Comparison of ENCODE assay signal across 14 cellular contexts in the genomic region with DNA sequence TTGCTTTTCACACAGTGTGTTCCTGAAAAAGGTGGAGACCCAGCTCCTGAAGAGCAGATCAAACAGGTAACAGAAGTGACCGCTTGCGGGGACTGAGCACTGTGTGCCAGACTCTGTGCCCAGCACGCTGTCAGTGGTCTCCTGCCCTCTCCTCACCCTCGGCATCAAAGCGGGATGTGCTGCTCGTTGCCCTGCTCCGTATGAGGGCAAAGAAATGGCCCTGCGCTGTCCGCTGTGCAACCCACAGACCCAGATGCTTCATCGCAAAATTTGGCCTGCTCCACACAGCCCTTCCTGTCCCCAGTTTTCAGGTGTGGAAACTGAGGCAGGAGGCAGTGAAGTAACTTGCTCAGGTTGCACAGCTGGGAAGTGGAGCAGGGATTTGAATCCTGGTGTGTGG. TPM values are rescaled to one million over a fixed set of nuclear protein-coding genes. Genes with fewer than 3 reads are reported as not detected.
DNase-seq lines count a peak whose midpoint lies in the region; ATAC-seq and TF ChIP-seq lines count a peak whose summit lies in the region.
"Had no signal": no experiment of that assay in that cellular context is flagged by ENCODE, and none has a peak within 500 bp of the region (broad histone marks: within the 10 kb centered on the region; RNA-seq: fewer than 3 reads in every experiment).

No MANE protein-coding gene starts in this region.

- H2AFZ ChIP-seq in Karpas-422 (ENCODE audit: low read length): no peak overlapping the region
- H2AFZ ChIP-seq: PC-9 had no signal

- H3K4me1 ChIP-seq in Karpas-422 (ENCODE audit: low read length): peaks cover 54% of the 10 kb centered on the region
- H3K4me1 ChIP-seq in prostate gland (replicated peaks): peaks cover 15% of the 10 kb centered on the region

- intact Hi-C loops in activated naive CD4-positive, alpha-beta T cell treated with anti-CD3 and anti-CD28 coated beads for 36 hours (cut with micrococcal nuclease): no loop called here
- intact Hi-C loops in prostate gland (cut with DNase I): loop anchor here (5.0 kb wide), 1 partner anchor 111 kb away; no protein-coding TSS in a partner anchor

- H3K36me3 Mint-ChIP-seq in activated naive CD4-positive, alpha-beta T cell treated with anti-CD3 and anti-CD28 coated beads for 36 hours (ENCODE audit: low read depth): peaks cover 37% of the 10 kb centered on the region
- peaks cover 39% of the 10 kb centered on the region for H3K36me3 Mint-ChIP-seq in activated naive CD8-positive, alpha-beta T cell treated with anti-CD3 and anti-CD28 coated beads, Interleukin-2, amount 50 U/mL, for 24 hours (ENCODE audit: low read depth)

- no peak for TF ChIP-seq POLR2A in prostate gland (IDR thresholded peaks at IDR 0.05)

- peak overlapping the region; percentile 69 for H3K4me2 ChIP-seq in Karpas-422 (ENCODE audit: low read depth, low read length, poor library complexity, severe bottlenecking)
- H3K4me2 ChIP-seq: PC-9 had no signal

- ATAC-seq in activated naive CD8-positive, alpha-beta T cell treated with anti-CD3 and anti-CD28 coated beads, Interleukin-2, amount 50 U/mL, for 24 hours: no peak
- no peak for ATAC-seq in HG03108 (IDR thresholded peaks at IDR 0.05; ENCODE audit: unreplicated experiment)
- ATAC-seq: GM12878 had no signal

- H3K36me3 ChIP-seq in Karpas-422 (ENCODE audit: insufficient read depth, low read length) (peaks cover 12% of the 10 kb centered on the region; the same call in 1 of the 2 replicates), prostate gland (no peaks in the 10 kb centered on the region)

- no peak for TF ChIP-seq CTCF in prostate gland (IDR thresholded peaks at IDR 0.05)

- H4K20me1 ChIP-seq in Karpas-422 (ENCODE audit: insufficient read depth, low read depth, low read length): peaks cover 3% of the 10 kb centered on the region; the same call in 1 of the 2 replicates

- H3K9me3 ChIP-seq in Karpas-422 (ENCODE audit: low read length): no peaks in the 10 kb centered on the region
- no peaks in the 10 kb centered on the region for H3K9me3 ChIP-seq in prostate gland

- H3K27me3 Mint-ChIP-seq in activated naive CD4-positive, alpha-beta T cell treated with anti-CD3 and anti-CD28 coated beads for 36 hours (ENCODE audit: low read depth): no peaks in the 10 kb centered on the region
- H3K27me3 Mint-ChIP-seq in activated naive CD8-positive, alpha-beta T cell treated with anti-CD3 and anti-CD28 coated beads, Interleukin-2, amount 50 U/mL, for 24 hours: no peaks in the 10 kb centered on the region

- H3K27me3 ChIP-seq in Karpas-422 (ENCODE audit: low read length): no peaks in the 10 kb centered on the region
- H3K27me3 ChIP-seq in prostate gland (replicated peaks; ENCODE audit: insufficient read depth): no peaks in the 10 kb centered on the region

- no peaks in the 10 kb centered on the region for H3K9me3 Mint-ChIP-seq in activated naive CD4-positive, alpha-beta T cell treated with anti-CD3 and anti-CD28 coated beads for 36 hours
- no peaks in the 10 kb centered on the region for H3K9me3 Mint-ChIP-seq in activated naive CD8-positive, alpha-beta T cell treated with anti-CD3 and anti-CD28 coated beads, Interleukin-2, amount 50 U/mL, for 24 hours

- no peaks in the 10 kb centered on the region for H3K9me2 ChIP-seq in Karpas-422 (replicated peaks; ENCODE audit: insufficient read depth, low read length)

- H3K4me3 ChIP-seq in Karpas-422 (ENCODE audit: low read length) (peak overlapping the region; percentile 38; the same call in 1 of the 2 replicates), prostate gland (no peak overlapping the region)
- H3K4me3 ChIP-seq: GM12878, PC-9 had no signal

- H3K27ac ChIP-seq in Karpas-422 (ENCODE audit: low read length): peak overlapping the region; percentile 82
- H3K27ac ChIP-seq in prostate gland: peak overlapping the region; percentile 37 to 58

- 91% methylated on average over 10 of the region's 10 CpGs for WGBS in prostate gland

- peak overlapping the region; percentile 60; the same call in 1 of the 2 replicates for H3K9ac ChIP-seq in Karpas-422 (ENCODE audit: low read length)

- peaks cover 76% of the 10 kb centered on the region for H3K4me1 Mint-ChIP-seq in activated naive CD4-positive, alpha-beta T cell treated with anti-CD3 and anti-CD28 coated beads for 36 hours (ENCODE audit: low read depth)
- H3K4me1 Mint-ChIP-seq in activated naive CD8-positive, alpha-beta T cell treated with anti-CD3 and anti-CD28 coated beads, Interleukin-2, amount 50 U/mL, for 24 hours: peaks cover 69% of the 10 kb centered on the region

- H3K27ac Mint-ChIP-seq in activated naive CD4-positive, alpha-beta T cell treated with anti-CD3 and anti-CD28 coated beads for 36 hours: peak overlapping the region; percentile 86
- peak overlapping the region; percentile 92 for H3K27ac Mint-ChIP-seq in activated naive CD8-positive, alpha-beta T cell treated with anti-CD3 and anti-CD28 coated beads, Interleukin-2, amount 50 U/mL, for 24 hours

- CTCF ChIA-PET in activated naive CD4-positive, alpha-beta T cell treated with anti-CD3 and anti-CD28 coated beads for 36 hours (lab: Charles Lee): interaction anchor here (0.8 to 1.7 kb wide), 5 partner anchors 11 to 113 kb away, joined by 4 to 10 read pairs (median 5); no protein-coding TSS in a partner anchor

- DNase-seq in activated naive CD4-positive, alpha-beta T cell treated with anti-CD3 and anti-CD28 coated beads for 36 hours: no peak
- DNase-seq in activated naive CD4-positive, alpha-beta T cell treated with anti-CD3 and anti-CD28 coated beads, Interleukin-2, amount 50 U/mL, for 16 hours: no peak
- DNase-seq in Karpas-422 (no peak), prostate gland (ENCODE audit: low spot score) (no peak), NCI-H446 treated with DMSO at 0.1 percent for 48 hours (lab: John Stamatoyannopoulos, UW) (no peak), HUDEP-2 (lab: John Stamatoyannopoulos, UW; ENCODE audit: unreplicated experiment in 76 of 76) (no peak)
- no peak for DNase-seq in activated naive CD8-positive, alpha-beta T cell treated with anti-CD3 and anti-CD28 coated beads, Interleukin-2, amount 50 U/mL, for 24 hours
- DNase-seq: amniotic stem cell; mesendoderm; PC-9; stimulated activated CD4-positive, alpha-beta T cell treated with anti-CD3 and anti-CD28 coated beads, Interleukin-15, amount 100 ng/mL, for 24 hours had no signal

- no peak overlapping the region for H3K4me3 Mint-ChIP-seq in activated naive CD4-positive, alpha-beta T cell treated with anti-CD3 and anti-CD28 coated beads for 36 hours
- H3K4me3 Mint-ChIP-seq in activated naive CD8-positive, alpha-beta T cell treated with anti-CD3 and anti-CD28 coated beads, Interleukin-2, amount 50 U/mL, for 24 hours: no peak overlapping the region

- peaks cover 3% of the 10 kb centered on the region; the same call in 1 of the 2 replicates for H3K79me2 ChIP-seq in Karpas-422 (ENCODE audit: low read length)

RNA-seq across cellular contexts. Expression of a gene that starts 13.7 kb away (rescaled TPM):
- 100 to 1,000 TPM; 199 to 205 TPM for total RNA-seq in activated naive CD4-positive, alpha-beta T cell treated with anti-CD3 and anti-CD28 coated beads for 36 hours
- 32.8 and 48.9 TPM in 2 replicates for total RNA-seq in Karpas-422 (2014; rRNA removed; shearing (Covaris generic); ENCODE audit: low replicate concordance)
- 10 to 100 TPM; 24.5 to 25.7 TPM for total RNA-seq in prostate gland

RNA-seq across cellular contexts. Expression of a gene that starts 48.9 kb away (rescaled TPM):
- total RNA-seq in activated naive CD4-positive, alpha-beta T cell treated with anti-CD3 and anti-CD28 coated beads for 36 hours: not detected
- not detected in 2 replicates for total RNA-seq in Karpas-422 (2014; rRNA removed; shearing (Covaris generic); ENCODE audit: low replicate concordance)
- 1 to 10 TPM; 2.5 to 3.1 TPM for total RNA-seq in prostate gland
- total RNA-seq: GM12878, NCI-H460, PC-9 had no signal
